In genomic region chr14:35184891-35185290, GRCh38 we compare ENCODE assay signal across 8 cellular contexts.
DNase-seq lines count a peak whose midpoint lies in the region; ATAC-seq, FAIRE-seq and TF ChIP-seq lines count a peak whose summit lies in the region.
"Not testable (repeated sequence)": the region's sequence is repeated elsewhere in the genome, so short reads cannot be mapped to it uniquely, and the experiment has no call there.

No MANE protein-coding gene starts in this region.

- H3K9me3 Mint-ChIP-seq in stimulated activated naive B cell treated with anti-CD40 and anti-IgM and Interleukin-4, amounts not matched to agents 10 μg/mL and 1 μg/mL and 100 μg/mL, for 72 hours = not testable (repeated sequence)

- peaks cover 13% of the 10 kb centered on the region for H3K4me1 ChIP-seq in Karpas-422 (ENCODE audit: low read length)
- not testable (repeated sequence) for H3K4me1 ChIP-seq in GM12878 (ENCODE audit: control insufficient read depth, insufficient read depth, low read length)

- peaks cover 20% of the 10 kb centered on the region for H3K79me2 ChIP-seq in Karpas-422 (ENCODE audit: low read length)
- H3K79me2 ChIP-seq in GM12878 (ENCODE audit: control insufficient read depth, insufficient read depth, low read length) = not testable (repeated sequence)

- POLR2A ChIA-PET in GM12878 (lab: Charles Lee) = not testable (repeated sequence)

- H3K36me3 Mint-ChIP-seq in stimulated activated naive B cell treated with anti-CD40 and anti-IgM and Interleukin-4, amounts not matched to agents 10 μg/mL and 1 μg/mL and 100 μg/mL, for 72 hours = peaks cover 13 to 19% of the 10 kb centered on the region in 2 donors

- H3K27me3 ChIP-seq in Karpas-422 (ENCODE audit: low read length); GM12878 (replicated peaks in 1 of 2; ENCODE audit: control insufficient read depth in 2 of 2, insufficient read depth in 2 of 2, low read length in 1 of 2): not testable (repeated sequence)

- in situ Hi-C loops in GM12878 (cut with MboI) = not testable (repeated sequence)

- DNase-seq in GM12891 (ENCODE audit: insufficient read length, low spot score); Karpas-422; GM12878 (ENCODE audit: low read depth, low spot score); stimulated activated naive B cell treated with anti-CD40 and anti-IgM and Interleukin-4, amounts not matched to agents 10 μg/mL and 1 μg/mL and 100 μg/mL, for 72 hours: not testable (repeated sequence)
- DNase-seq in NAMALWA (ENCODE audit: low spot score) = peak; percentile 8

- TF ChIP-seq CTCF in GM12878 (IDR thresholded peaks at IDR 0.05 in 2 of 3, conservative IDR thresholded peaks at IDR 0.05 in 1 of 3; ENCODE audit: control insufficient read depth in 2 of 3, extremely low read depth in 1 of 3, insufficient read depth in 1 of 3, low read depth in 3 of 3, low read length in 3 of 3) = not testable (repeated sequence)

- not testable (repeated sequence) for H2AFZ ChIP-seq in Karpas-422 (ENCODE audit: low read length); GM12878 (ENCODE audit: control insufficient read depth, low read depth, low read length)

- TF ChIP-seq RAD21 in GM12878 (IDR thresholded peaks at IDR 0.05; ENCODE audit: insufficient read depth, low read depth, low read length) = not testable (repeated sequence)

- not testable (repeated sequence) for H3K27ac Mint-ChIP-seq in stimulated activated naive B cell treated with anti-CD40 and anti-IgM and Interleukin-4, amounts not matched to agents 10 μg/mL and 1 μg/mL and 100 μg/mL, for 72 hours

- RAD21 ChIA-PET in GM12878 (lab: Charles Lee; ENCODE audit: unreplicated experiment) = not testable (repeated sequence)

- ATAC-seq in GM18858 (IDR thresholded peaks at IDR 0.05; ENCODE audit: unreplicated experiment) (peak; percentile 74), GM19351 (IDR thresholded peaks at IDR 0.05; ENCODE audit: unreplicated experiment) (peak; percentile 53), HG02981 (IDR thresholded peaks at IDR 0.05; ENCODE audit: unreplicated experiment) (peak; percentile 48), GM12878 (peak; percentile 78)
- ATAC-seq in stimulated activated naive B cell treated with anti-CD40 and anti-IgM and Interleukin-4, amounts not matched to agents 10 μg/mL and 1 μg/mL and 100 μg/mL, for 72 hours (replicated peaks) = peak; percentile 63 to 79

- not testable (repeated sequence) for TF ChIP-seq POLR2A in GM12891 (IDR thresholded peaks at IDR 0.05; ENCODE audit: low read depth, low read length); GM12878 (IDR thresholded peaks at IDR 0.05; ENCODE audit: low read depth, low read length)

- not testable (repeated sequence) for H3K4me3 ChIP-seq in Karpas-422 (ENCODE audit: low read length); GM12878

- not testable (repeated sequence) for H3K4me3 Mint-ChIP-seq in stimulated activated naive B cell treated with anti-CD40 and anti-IgM and Interleukin-4, amounts not matched to agents 10 μg/mL and 1 μg/mL and 100 μg/mL, for 72 hours

- peak overlapping the region; percentile 0; the same call in 1 of the 2 replicates for H3K27ac ChIP-seq in Karpas-422 (ENCODE audit: low read length)
- H3K27ac ChIP-seq in GM12878 (ENCODE audit: control insufficient read depth, insufficient read depth) = not testable (repeated sequence)

- not testable (repeated sequence) for H4K20me1 ChIP-seq in Karpas-422 (ENCODE audit: insufficient read depth, low read depth, low read length); GM12878 (ENCODE audit: control insufficient read depth, insufficient read depth)

- H3K9me2 ChIP-seq in Karpas-422 (replicated peaks; ENCODE audit: insufficient read depth, low read length) = not testable (repeated sequence)

- peaks cover 9 to 14% of the 10 kb centered on the region in 2 donors for H3K4me1 Mint-ChIP-seq in stimulated activated naive B cell treated with anti-CD40 and anti-IgM and Interleukin-4, amounts not matched to agents 10 μg/mL and 1 μg/mL and 100 μg/mL, for 72 hours

- intact Hi-C loops in GM12878 (cut with micrococcal nuclease; ENCODE audit: unreplicated experiment) = not testable (repeated sequence)

- SMC1A ChIA-PET in GM12878 (lab: Charles Lee; ENCODE audit: uncharacterized antibody, unreplicated experiment) = interaction anchor here (0.7 to 1.5 kb wide), 5 partner anchors 11 to 173 kb away, joined by 3 to 4 read pairs (median 4); no protein-coding TSS in a partner anchor

- not testable (repeated sequence) for H3K9ac ChIP-seq in Karpas-422 (ENCODE audit: low read length); GM12878 (ENCODE audit: control insufficient read depth, insufficient read depth, low read length)

- not testable (repeated sequence) for TF ChIP-seq EP300 in GM12878 (IDR thresholded peaks at IDR 0.05; ENCODE audit: borderline replicate concordance in 1 of 2, control insufficient read depth in 1 of 2, low read depth in 2 of 2, low read length in 2 of 2)

- FAIRE-seq in GM12891 (lab: Jason Lieb, UNC) = peak; percentile 64
- FAIRE-seq in GM12878 (lab: Jason Lieb, UNC) = not testable (repeated sequence)

- not testable (repeated sequence) for H3K9me3 ChIP-seq in Karpas-422 (ENCODE audit: low read length); GM12878 (replicated peaks; ENCODE audit: control insufficient read depth, insufficient read depth, low read length)

- H3K4me2 ChIP-seq in Karpas-422 (ENCODE audit: low read depth, low read length, poor library complexity, severe bottlenecking); GM12878 (ENCODE audit: control insufficient read depth, insufficient read depth): not testable (repeated sequence)

- not testable (repeated sequence) for H3K27me3 Mint-ChIP-seq in stimulated activated naive B cell treated with anti-CD40 and anti-IgM and Interleukin-4, amounts not matched to agents 10 μg/mL and 1 μg/mL and 100 μg/mL, for 72 hours

- BruUV-seq in GM12878 (replicated peaks; lab: Mats Ljungman, UMichigan) = not testable (repeated sequence)

- H3K36me3 ChIP-seq in Karpas-422 (ENCODE audit: insufficient read depth, low read length) = peaks cover 11% of the 10 kb centered on the region; the same call in 1 of the 2 replicates
- not testable (repeated sequence) for H3K36me3 ChIP-seq in GM12878 (ENCODE audit: control insufficient read depth in 2 of 2, insufficient read depth in 2 of 2, low read length in 1 of 2)

- CTCF ChIA-PET in GM12878 (lab: Yijun Ruan, JAX) = interaction anchor here (0.8 to 1.6 kb wide), 4 partner anchors 8 to 44 kb away, joined by 3 to 4 read pairs (median 4); no protein-coding TSS in a partner anchor

TF ChIP-seq in GM12891, 5 proteins besides CTCF, POLR2A, EP300 and RAD21:
- peak; percentile 38; the same call in 1 of the 2 replicates for TF ChIP-seq SPI1 (IDR thresholded peaks at IDR 0.05; ENCODE audit: low read depth, low read length)

TF ChIP-seq in GM12878, 131 proteins besides CTCF, POLR2A, EP300 and RAD21:
- 0 out of 4 replicates have a peak, but pooled peaks of 1 of the 2 experiments have one; percentile 16 for TF ChIP-seq BHLHE40 (IDR thresholded peaks at IDR 0.05; ENCODE audit: borderline replicate concordance in 1 of 2, low read depth in 2 of 2, low read length in 1 of 2)
- peak; percentile 43; the same call in 1 of the 2 replicates for TF ChIP-seq IRF4 (IDR thresholded peaks at IDR 0.05; ENCODE audit: low read depth, low read length)
- TF ChIP-seq ZNF217 (IDR thresholded peaks at IDR 0.05) = peak; percentile 81; the same call in 1 of the 2 replicates
- TF ChIP-seq RUNX3 (IDR thresholded peaks at IDR 0.05; ENCODE audit: low read length) = peak; percentile 8; the same call in 1 of the 2 replicates
- peak; percentile 68; the same call in 1 of the 2 replicates for TF ChIP-seq RELB (IDR thresholded peaks at IDR 0.05; ENCODE audit: low read depth)
- TF ChIP-seq IKZF2 (IDR thresholded peaks at IDR 0.05) = peak; percentile 89 to 92
- TF ChIP-seq RELA (IDR thresholded peaks at IDR 0.05; ENCODE audit: borderline replicate concordance, partially characterized antibody) = peak; percentile 12
- TF ChIP-seq BMI1 (IDR thresholded peaks at IDR 0.05; ENCODE audit: borderline replicate concordance) = peak; percentile 55; the same call in 1 of the 2 replicates
- TF ChIP-seq IKZF1 (conservative IDR thresholded peaks at IDR 0.05) = peak; percentile 82
- 0 out of 2 replicates have a peak, but pooled peaks have one; percentile 40 for TF ChIP-seq ATF7 (IDR thresholded peaks at IDR 0.05; ENCODE audit: low read depth)
- peak; percentile 75 for TF ChIP-seq DPF2 (IDR thresholded peaks at IDR 0.05)
- peak; percentile 55 for TF ChIP-seq MEF2B (IDR thresholded peaks at IDR 0.05; ENCODE audit: partially characterized antibody, poor library complexity, severe bottlenecking)
- peak; percentile 65 for TF ChIP-seq NBN (IDR thresholded peaks at IDR 0.05)
- TF ChIP-seq JUNB (IDR thresholded peaks at IDR 0.05) = 0 out of 2 replicates have a peak, but pooled peaks have one; percentile 11
- 0 out of 3 replicates have a peak, but pooled peaks have one; percentile 11 for TF ChIP-seq POU2F2 (IDR thresholded peaks at IDR 0.05; ENCODE audit: borderline replicate concordance, low read depth, low read length)
- TF ChIP-seq MTA2 (IDR thresholded peaks at IDR 0.05; ENCODE audit: low read depth) = peak; percentile 91
